28 cellular contexts compared by ENCODE assay signal in genomic region chr9:19741178-19741577, GRCh38. TPM values are rescaled to one million over a fixed set of nuclear protein-coding genes. Genes with fewer than 3 reads are reported as not detected.
"Had no signal": no experiment of that assay in that cellular context is flagged by ENCODE, and none has a peak within 500 bp of the region (broad histone marks: within the 10 kb centered on the region; RNA-seq: fewer than 3 reads in every experiment).

No MANE protein-coding gene starts in this region.

- H3K4me3 ChIP-seq: cardiac muscle cell had no signal

- DNase-seq: activated CD4-positive, alpha-beta T cell treated with anti-CD3 and anti-CD28 coated beads for 4 hours; activated CD8-positive, alpha-beta memory T cell treated with anti-CD3 and anti-CD28 coated beads, Interleukin-2, amount 50 U/mL, for 4 hours; activated CD8-positive, alpha-beta T cell treated with anti-CD3 and anti-CD28 coated beads for 36 hours; activated gamma-delta T cell treated with Interleukin-2 at 50 U/mL for 16 hours; activated naive CD4-positive, alpha-beta T cell treated with anti-CD3 and anti-CD28 coated beads, Interleukin-2, amount 10 ng/mL, durations not matched to agents 7 days and 5 days; activated naive CD8-positive, alpha-beta T cell treated with anti-CD3 and anti-CD28 coated beads for 36 hours; activated T-cell treated with anti-CD3 and anti-CD28 coated beads, Interleukin-2, amount 50 U/mL, for 72 hours; brain microvascular endothelial cell; Kasumi-1; NCI-H1105 treated with DMSO at 0.1 percent for 48 hours; NCI-H1436 treated with DMSO at 0.1 percent for 48 hours; NCI-H187; NCI-H2081; NCI-H2171 treated with DMSO at 0.1 percent for 48 hours; NCI-H226; NCI-H526 treated with DMSO at 0.1 percent for 48 hours; NCI-H82; SK-N-SH; T-helper 1 cell; WERI-Rb-1 had no signal

- ATAC-seq: activated CD4-positive, CD25-positive, alpha-beta regulatory T cell treated with anti-CD3 and anti-CD28 coated beads, Interleukin-2, amount 50 U/mL, for 24 hours; activated CD8-positive, alpha-beta T cell treated with anti-CD3 and anti-CD28 coated beads for 36 hours; activated T-cell treated with anti-CD3 and anti-CD28 coated beads, Interleukin-2, amount 50 U/mL, for 72 hours; Right ventricle myocardium inferior had no signal

- H3K36me3 Mint-ChIP-seq: activated naive CD4-positive, alpha-beta T cell treated with anti-CD3 and anti-CD28 coated beads, Interleukin-2, amount 10 ng/mL, durations not matched to agents 7 days and 5 days; activated naive CD8-positive, alpha-beta T cell treated with anti-CD3 and anti-CD28 coated beads for 36 hours had no signal

- H3K9ac ChIP-seq: SK-N-SH had no signal

- H3K27ac ChIP-seq: brain microvascular endothelial cell, cardiac muscle cell, WERI-Rb-1 had no signal

- H3K9me3 Mint-ChIP-seq: activated CD8-positive, alpha-beta T cell treated with anti-CD3 and anti-CD28 coated beads for 36 hours; activated naive CD4-positive, alpha-beta T cell treated with anti-CD3 and anti-CD28 coated beads, Interleukin-2, amount 10 ng/mL, durations not matched to agents 7 days and 5 days; activated naive CD8-positive, alpha-beta T cell treated with anti-CD3 and anti-CD28 coated beads for 36 hours; activated T-cell treated with anti-CD3 and anti-CD28 coated beads, Interleukin-2, amount 50 U/mL, for 72 hours; activated T-helper 2 cell treated with anti-CD3 and anti-CD28 coated beads, Interferon-gamma antibody, Interleukin-2, Interleukin-4, amounts not matched to agents 10 μg/mL and 5 μg/mL and 100 μg/mL, durations not matched to agents 14 hours and 24 hours and 36 hours had no signal

- H3K27ac Mint-ChIP-seq: activated CD8-positive, alpha-beta T cell treated with anti-CD3 and anti-CD28 coated beads for 36 hours; activated naive CD4-positive, alpha-beta T cell treated with anti-CD3 and anti-CD28 coated beads, Interleukin-2, amount 10 ng/mL, durations not matched to agents 7 days and 5 days; activated naive CD8-positive, alpha-beta T cell treated with anti-CD3 and anti-CD28 coated beads for 36 hours; activated T-cell treated with anti-CD3 and anti-CD28 coated beads, Interleukin-2, amount 50 U/mL, for 72 hours; activated T-helper 2 cell treated with anti-CD3 and anti-CD28 coated beads, Interferon-gamma antibody, Interleukin-2, Interleukin-4, amounts not matched to agents 10 μg/mL and 5 μg/mL and 100 μg/mL, durations not matched to agents 14 hours and 24 hours and 36 hours had no signal

- H3K9me2 ChIP-seq: SK-N-SH had no signal

- H3K27me3 ChIP-seq: brain microvascular endothelial cell, cardiac muscle cell had no signal

- H3K4me3 Mint-ChIP-seq: activated CD8-positive, alpha-beta T cell treated with anti-CD3 and anti-CD28 coated beads for 36 hours; activated naive CD4-positive, alpha-beta T cell treated with anti-CD3 and anti-CD28 coated beads, Interleukin-2, amount 10 ng/mL, durations not matched to agents 7 days and 5 days; activated naive CD8-positive, alpha-beta T cell treated with anti-CD3 and anti-CD28 coated beads for 36 hours; activated T-cell treated with anti-CD3 and anti-CD28 coated beads, Interleukin-2, amount 50 U/mL, for 72 hours had no signal

- H3K9me3 ChIP-seq: SK-N-SH had no signal

- H3K36me3 ChIP-seq: brain microvascular endothelial cell, cardiac muscle cell, WERI-Rb-1 had no signal

- H3K4me1 Mint-ChIP-seq: activated naive CD4-positive, alpha-beta T cell treated with anti-CD3 and anti-CD28 coated beads, Interleukin-2, amount 10 ng/mL, durations not matched to agents 7 days and 5 days; activated naive CD8-positive, alpha-beta T cell treated with anti-CD3 and anti-CD28 coated beads for 36 hours had no signal

- H3K4me2 ChIP-seq: SK-N-SH had no signal

RNA-seq across cellular contexts. Expression of gene SLC24A2, which starts 47.7 kb away (rescaled TPM):
- total RNA-seq: activated CD8-positive, alpha-beta T cell treated with anti-CD3 and anti-CD28 coated beads for 36 hours; activated naive CD8-positive, alpha-beta T cell treated with anti-CD3 and anti-CD28 coated beads for 36 hours; activated T-cell treated with anti-CD3 and anti-CD28 coated beads, Interleukin-2, amount 50 U/mL, for 72 hours; activated T-helper 2 cell treated with anti-CD3 and anti-CD28 coated beads, Interferon-gamma antibody, Interleukin-2, Interleukin-4, amounts not matched to agents 10 μg/mL and 5 μg/mL and 100 μg/mL, durations not matched to agents 14 hours and 24 hours and 36 hours; NCI-H460; OCI-LY7; T-helper 2 cell treated with Interferon-gamma antibody and Interleukin-4, amounts not matched to agents 100 ng/mL and 5 ng/mL, for 36 hours had no signal
- polyA plus RNA-seq: adipose tissue, cardiac muscle cell, SK-N-SH had no signal
